In the genomic region with DNA sequence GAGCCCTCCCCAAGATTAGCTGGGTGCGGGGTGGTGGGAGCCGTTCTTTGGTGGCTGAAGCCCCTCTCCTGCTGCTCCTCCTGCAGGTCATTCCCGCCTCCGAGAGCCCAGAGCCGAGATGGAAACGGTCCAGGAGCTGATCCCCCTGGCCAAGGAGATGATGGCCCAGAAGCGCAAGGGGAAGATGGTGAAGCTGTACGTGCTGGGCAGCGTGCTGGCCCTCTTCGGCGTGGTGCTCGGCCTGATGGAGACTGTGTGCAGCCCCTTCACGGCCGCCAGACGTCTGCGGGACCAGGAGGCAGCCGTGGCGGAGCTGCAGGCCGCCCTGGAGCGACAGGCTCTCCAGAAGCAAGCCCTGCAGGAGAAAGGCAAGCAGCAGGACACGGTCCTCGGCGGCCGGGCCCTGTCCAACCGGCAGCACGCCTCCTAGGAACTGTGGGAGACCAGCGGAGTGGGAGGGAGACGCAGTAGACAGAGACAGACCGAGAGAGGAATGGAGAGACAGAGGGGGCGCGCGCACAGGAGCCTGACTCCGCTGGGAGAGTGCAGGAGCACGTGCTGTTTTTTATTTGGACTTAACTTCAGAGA, we compare ENCODE assay signal across 8 cellular contexts. TPM values are rescaled to one million over a fixed set of nuclear protein-coding genes. Genes with fewer than 3 reads are reported as not detected.
DNase-seq lines count a peak whose midpoint lies in the region; ATAC-seq, FAIRE-seq and TF ChIP-seq lines count a peak whose summit lies in the region.

No MANE protein-coding gene starts in this region.

- POLR2A ChIA-PET in CD4-positive, alpha-beta memory T cell (lab: Charles Lee; ENCODE audit: partially characterized antibody) = interaction anchor here (0.6 to 5.0 kb wide), 4 partner anchors 10 to 131 kb away, joined by 3 to 25 read pairs (median 3); no protein-coding TSS in a partner anchor

- H3K4me1 ChIP-seq in CD4-positive, alpha-beta memory T cell (ENCODE audit: insufficient read depth, low read length) = peaks cover 50% of the 10 kb centered on the region

- peaks cover 0 to 2% (median 0%) of the 10 kb centered on the region in 8 donors for H3K9me3 Mint-ChIP-seq in CD4-positive, alpha-beta memory T cell
- H3K9me3 Mint-ChIP-seq in chondrocyte (ENCODE audit: low read depth) = peaks cover 5% of the 10 kb centered on the region
- peaks cover 4% of the 10 kb centered on the region for H3K9me3 Mint-ChIP-seq in stimulated activated memory B cell treated with anti-CD40 and anti-IgM and Interleukin-4, amounts not matched to agents 10 μg/mL and 1 μg/mL and 100 μg/mL, for 72 hours

- no peak for DNase-seq in CD4-positive, alpha-beta memory T cell
- DNase-seq in NCI-H2227 (lab: John Stamatoyannopoulos, UW; ENCODE audit: unreplicated experiment) (peak; percentile 48), chondrocyte (ENCODE audit: low spot score) (no peak), kidney glomerular epithelial cell (lab: John Stamatoyannopoulos, UW) (peak; percentile 29), HTR-8/SVneo (ENCODE audit: insufficient read length, low spot score) (no peak), SIG-M5 treated with dmso at 0.1 percent for 504 hours (lab: John Stamatoyannopoulos, UW; ENCODE audit: unreplicated experiment) (no peak)

- H3K36me3 Mint-ChIP-seq in CD4-positive, alpha-beta memory T cell = no peaks in the 10 kb centered on the region
- peaks cover 4% of the 10 kb centered on the region for H3K36me3 Mint-ChIP-seq in chondrocyte (ENCODE audit: low read depth)
- H3K36me3 Mint-ChIP-seq in stimulated activated memory B cell treated with anti-CD40 and anti-IgM and Interleukin-4, amounts not matched to agents 10 μg/mL and 1 μg/mL and 100 μg/mL, for 72 hours = no peaks in the 10 kb centered on the region

- TF ChIP-seq CTCF in chondrocyte (IDR thresholded peaks at IDR 0.05) = peak; percentile 26

- H3K27me3 Mint-ChIP-seq in CD4-positive, alpha-beta memory T cell = peaks cover 8 to 14% of the 10 kb centered on the region in 2 donors
- peaks cover 64% of the 10 kb centered on the region for H3K27me3 Mint-ChIP-seq in chondrocyte (ENCODE audit: low read depth)
- H3K27me3 Mint-ChIP-seq in stimulated activated memory B cell treated with anti-CD40 and anti-IgM and Interleukin-4, amounts not matched to agents 10 μg/mL and 1 μg/mL and 100 μg/mL, for 72 hours = peaks cover 55% of the 10 kb centered on the region

- no peak overlapping the region for H3K27ac ChIP-seq in CD4-positive, alpha-beta memory T cell (ENCODE audit: low read depth, low read length)

- intact Hi-C loops in CD4-positive, alpha-beta memory T cell (cut with micrococcal nuclease) = no loop called here

- H3K4me3 ChIP-seq in CD4-positive, alpha-beta memory T cell (ENCODE audit: low read length in 2 of 2) = peak overlapping the region in 1 of 2 donors; percentile 50

- H3K27me3 ChIP-seq in CD4-positive, alpha-beta memory T cell (ENCODE audit: insufficient read depth, low read length) = no peaks in the 10 kb centered on the region

- no peak for ATAC-seq in stimulated activated memory B cell treated with anti-CD40 and anti-IgM and Interleukin-4, amounts not matched to agents 10 μg/mL and 1 μg/mL and 100 μg/mL, for 72 hours
- no peak for ATAC-seq in HG02588 (IDR thresholded peaks at IDR 0.05; ENCODE audit: unreplicated experiment)

- no peaks in the 10 kb centered on the region for H3K9me3 ChIP-seq in CD4-positive, alpha-beta memory T cell (ENCODE audit: control insufficient read depth in 1 of 2, low read length in 2 of 2)

- H3K4me1 Mint-ChIP-seq in CD4-positive, alpha-beta memory T cell = peaks cover 38 to 69% (median 54%) of the 10 kb centered on the region in 4 donors
- peaks cover 25% of the 10 kb centered on the region for H3K4me1 Mint-ChIP-seq in chondrocyte (ENCODE audit: low read depth)
- H3K4me1 Mint-ChIP-seq in stimulated activated memory B cell treated with anti-CD40 and anti-IgM and Interleukin-4, amounts not matched to agents 10 μg/mL and 1 μg/mL and 100 μg/mL, for 72 hours = peaks cover 40% of the 10 kb centered on the region

- CTCF ChIA-PET in CD4-positive, alpha-beta memory T cell (lab: Charles Lee; ENCODE audit: partially characterized antibody) = interaction anchor here (1.6 to 3.6 kb wide), 3 partner anchors 12 to 107 kb away, joined by 5 to 26 read pairs (median 7); no protein-coding TSS in a partner anchor

- peak overlapping the region; percentile 64 to 90 (median 82) for H3K4me3 Mint-ChIP-seq in CD4-positive, alpha-beta memory T cell
- H3K4me3 Mint-ChIP-seq in chondrocyte (ENCODE audit: unreplicated experiment) = peak overlapping the region; percentile 74
- peak overlapping the region; percentile 72 for H3K4me3 Mint-ChIP-seq in stimulated activated memory B cell treated with anti-CD40 and anti-IgM and Interleukin-4, amounts not matched to agents 10 μg/mL and 1 μg/mL and 100 μg/mL, for 72 hours

- no peaks in the 10 kb centered on the region for H3K36me3 ChIP-seq in CD4-positive, alpha-beta memory T cell (ENCODE audit: insufficient read depth, low read length)

- peak overlapping the region in 5 of 7 donors; percentile 33 to 78 (median 37) for H3K27ac Mint-ChIP-seq in CD4-positive, alpha-beta memory T cell
- no peak overlapping the region for H3K27ac Mint-ChIP-seq in chondrocyte (ENCODE audit: unreplicated experiment)
- peak overlapping the region; percentile 51 for H3K27ac Mint-ChIP-seq in stimulated activated memory B cell treated with anti-CD40 and anti-IgM and Interleukin-4, amounts not matched to agents 10 μg/mL and 1 μg/mL and 100 μg/mL, for 72 hours

- no peak for FAIRE-seq in HTR-8/SVneo (lab: Jason Lieb, UNC)

RNA-seq across cellular contexts. Expression of gene G0S2, which starts 0.4 kb away (rescaled TPM):
- 1 to 10 TPM in 1 of 2 experiments, not detected in 1; 1.2 TPM for total RNA-seq in CD4-positive, alpha-beta memory T cell
- 1 to 10 TPM in 1 of 2 donors, under 1 TPM in 1; 0.58 to 2.0 TPM for polyA plus RNA-seq in CD4-positive, alpha-beta memory T cell
- total RNA-seq in chondrocyte = 0.65 to 1.0 TPM (median 0.69 TPM) in 3 replicates

RNA-seq across cellular contexts. Expression of gene LAMB3, which starts 23.4 kb away (rescaled TPM):
- total RNA-seq in CD4-positive, alpha-beta memory T cell = under 1 TPM; 0.38 to 0.69 TPM
- under 1 TPM in 1 of 2 donors, not detected in 1; 0.18 TPM for polyA plus RNA-seq in CD4-positive, alpha-beta memory T cell
- total RNA-seq in chondrocyte = 5.5 to 6.5 TPM (median 6.3 TPM) in 3 replicates

RNA-seq across cellular contexts. Expression of gene HSD11B1, which starts 29.0 kb away (rescaled TPM):
- total RNA-seq in CD4-positive, alpha-beta memory T cell = under 1 TPM in 1 of 2 experiments, not detected in 1; 0.49 TPM
- polyA plus RNA-seq in CD4-positive, alpha-beta memory T cell = 1 to 10 TPM; 5.6 to 7.3 TPM
- total RNA-seq in chondrocyte = not detected in 3 replicates

Comparison
In these comparisons a context has a peak if more than half of its experiments do, and no peak if none do; other contexts are left out.
1. DNase-seq: peak in NCI-H2227 (single experiment) and kidney glomerular epithelial cell (single experiment); none in CD4-positive, alpha-beta memory T cell (0 of 5), chondrocyte (single experiment), HTR-8/SVneo (single experiment) and SIG-M5 treated with dmso at 0.1 percent for 504 hours (single experiment).
2. Peak in every context shown above with its lines, with median percentiles within 50 percentile points of each other: H3K4me3 Mint-ChIP-seq.